ENCODE assay signal across 9 cellular contexts in the genomic region with DNA sequence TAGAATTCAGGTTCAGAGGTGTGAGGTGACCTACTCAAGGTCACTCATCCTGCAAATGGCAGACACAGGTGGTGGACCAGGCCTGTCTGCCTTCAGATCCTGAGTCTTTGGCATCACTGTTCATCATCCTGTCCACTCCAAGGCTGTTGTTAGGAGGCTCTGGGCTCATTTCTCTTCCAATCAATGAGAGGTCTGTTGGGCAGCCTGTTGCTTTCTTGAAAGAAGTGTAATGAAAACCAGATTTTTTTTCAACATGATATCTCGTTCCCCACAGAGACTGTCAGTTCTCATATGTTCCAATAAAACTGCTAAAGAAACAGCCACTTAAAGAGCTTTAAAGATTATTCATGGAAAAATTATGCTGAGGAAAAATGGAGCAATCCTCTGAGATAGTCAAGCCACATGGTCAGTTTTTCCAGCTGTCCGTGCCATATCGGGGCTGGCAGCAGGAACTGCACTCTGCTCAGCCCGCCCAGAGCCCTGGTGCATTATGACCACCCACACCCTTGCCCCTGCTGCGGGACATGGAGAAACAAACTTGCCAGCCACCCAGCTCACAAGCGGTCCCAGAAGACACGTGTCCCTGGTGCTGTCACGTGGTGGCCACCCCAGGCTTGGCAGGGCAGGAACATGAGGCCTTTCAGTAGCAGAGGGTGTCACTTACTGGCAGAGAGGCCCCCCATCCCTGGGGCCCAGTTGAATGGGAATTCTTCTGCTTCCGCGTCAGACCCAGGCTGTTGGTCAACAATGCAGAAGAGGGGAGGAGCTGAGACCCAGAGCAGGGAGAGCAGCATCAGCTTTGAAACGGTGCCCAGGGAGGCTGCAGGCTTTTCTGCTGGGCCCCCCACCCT.
DNase-seq lines count a peak whose midpoint lies in the region; ATAC-seq and TF ChIP-seq lines count a peak whose summit lies in the region.
"Had no signal": no experiment of that assay in that cellular context is flagged by ENCODE, and none has a peak within 500 bp of the region (broad histone marks: within the 10 kb centered on the region; RNA-seq: fewer than 3 reads in every experiment).

No MANE protein-coding gene starts in this region.

- no peak for TF ChIP-seq CTCF in GM20000 (IDR thresholded peaks at IDR 0.05; ENCODE audit: extremely low read depth, missing control alignments)

- DNase-seq in EH (ENCODE audit: low read depth) (peak; percentile 97), brain pericyte (ENCODE audit: low read depth, low spot score) (peak; percentile 87), iris pigment epithelial cell (ENCODE audit: low read depth) (peak; percentile 75), renal cortical epithelial cell (ENCODE audit: low read depth) (peak; percentile 60), GM20000 (ENCODE audit: low spot score) (no peak), DMS153 treated with DMSO at 0.1 percent for 48 hours (lab: John Stamatoyannopoulos, UW; ENCODE audit: unreplicated experiment) (no peak)
- DNase-seq: KBM-7 had no signal

- ATAC-seq in GM19328 (IDR thresholded peaks at IDR 0.05; ENCODE audit: unreplicated experiment) (no peak), HG02588 (IDR thresholded peaks at IDR 0.05; ENCODE audit: unreplicated experiment) (no peak)

Comparison
In these comparisons a context has a peak if more than half of its experiments do, and no peak if none do; other contexts are left out.
1. DNase-seq: peak in EH (single experiment), brain pericyte (single experiment), iris pigment epithelial cell (single experiment) and renal cortical epithelial cell (single experiment); none in GM20000 (single experiment) and DMS153 treated with DMSO at 0.1 percent for 48 hours (single experiment).